8 cellular contexts compared by ENCODE assay signal in the genomic region with DNA sequence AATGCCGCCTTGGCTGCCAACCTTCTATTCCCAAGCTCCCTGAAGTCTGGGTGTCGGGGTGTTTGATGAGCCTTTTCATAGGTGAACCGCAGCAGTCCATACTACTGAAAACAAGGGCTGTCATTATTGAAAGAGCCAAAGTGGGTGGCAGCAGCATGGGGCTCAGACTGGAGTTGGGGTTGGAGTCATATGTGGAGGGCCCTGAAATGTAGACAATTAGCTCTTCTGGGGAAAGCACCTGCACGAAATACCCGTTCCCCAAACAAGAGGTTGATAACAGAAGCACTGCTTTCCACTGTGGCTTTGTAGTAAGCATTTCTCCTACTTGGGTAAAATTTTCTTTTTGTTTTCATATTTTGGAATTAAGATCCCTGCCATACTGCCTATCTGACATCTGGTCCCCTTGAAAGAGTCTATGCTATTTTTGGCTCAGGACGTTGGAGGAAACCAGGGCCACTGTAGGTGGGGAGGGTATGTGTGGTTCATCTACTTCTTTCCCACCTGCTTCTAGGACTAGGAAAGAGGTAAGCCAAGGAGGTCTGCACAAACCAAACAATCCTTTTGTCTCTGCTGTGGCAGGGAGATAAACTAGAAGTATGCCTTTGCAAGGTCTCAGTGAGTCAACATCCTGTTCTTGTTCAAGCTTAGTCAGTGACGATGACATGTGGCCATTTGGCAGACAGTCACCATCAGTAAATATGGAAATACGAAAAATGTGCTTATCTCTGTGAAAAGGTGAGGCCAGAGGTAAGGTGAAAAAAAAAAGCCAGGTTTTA.
DNase-seq lines count a peak whose midpoint lies in the region; ATAC-seq and TF ChIP-seq lines count a peak whose summit lies in the region.

No MANE protein-coding gene starts in this region.

- H3K27ac ChIP-seq in SJSA1 (peak overlapping the region; percentile 13; the same call in 1 of the 2 replicates), left ventricle myocardium inferior (replicated peaks) (peak overlapping the region; percentile 56), stomach (peak overlapping the region; percentile 20 to 78 (median 58)), WERI-Rb-1 (no peak overlapping the region)

- no peak for TF ChIP-seq POLR2A in stomach (IDR thresholded peaks at IDR 0.05)

- H3K4me3 ChIP-seq in SJSA1 (no peak overlapping the region), left ventricle myocardium inferior (no peak overlapping the region), stomach (no peak overlapping the region), WERI-Rb-1 (ENCODE audit: low read depth, low read length) (no peak overlapping the region)

- ATAC-seq in activated T-cell treated with anti-CD3 and anti-CD28 coated beads, Interleukin-2, amount 50 U/mL, for 4 hours: peak; percentile 58 to 73
- ATAC-seq in HG03159 (IDR thresholded peaks at IDR 0.05; ENCODE audit: unreplicated experiment): no peak

- intact Hi-C loops in left ventricle myocardium inferior (cut with micrococcal nuclease): no loop called here
- intact Hi-C loops in stomach (cut with DNase I; ENCODE audit: low total_unique reads): no loop called here

- no peak for DNase-seq in activated T-cell treated with anti-CD3 and anti-CD28 coated beads, Interleukin-2, amount 50 U/mL, for 4 hours
- DNase-seq in activated T-cell treated with anti-CD3 and anti-CD28 coated beads for 4 hours: no peak
- peak; percentile 47 to 49 for DNase-seq in SJSA1 (ENCODE audit: low read depth in 1 of 2, low spot score in 2 of 2)
- DNase-seq in left ventricle myocardium inferior: no peak
- DNase-seq in stomach: peak; percentile 72
- DNase-seq in epidermal melanocyte (ENCODE audit: insufficient read length, low spot score): no peak
- no peak for DNase-seq in WERI-Rb-1

- no peak for TF ChIP-seq CTCF in left ventricle myocardium inferior (IDR thresholded peaks at IDR 0.05; ENCODE audit: borderline replicate concordance)
- TF ChIP-seq CTCF in stomach (IDR thresholded peaks at IDR 0.05): no peak
- TF ChIP-seq CTCF in WERI-Rb-1 (IDR thresholded peaks at IDR 0.05; ENCODE audit: low read depth, low read length): no peak

- H3K9me3 ChIP-seq in SJSA1 (replicated peaks) (no peaks in the 10 kb centered on the region), left ventricle myocardium inferior (replicated peaks) (no peaks in the 10 kb centered on the region), stomach (no peaks in the 10 kb centered on the region), WERI-Rb-1 (ENCODE audit: severe bottlenecking) (no peaks in the 10 kb centered on the region)

- H3K27me3 ChIP-seq in SJSA1 (replicated peaks): no peaks in the 10 kb centered on the region
- no peaks in the 10 kb centered on the region for H3K27me3 ChIP-seq in left ventricle myocardium inferior (ENCODE audit: low read depth)
- H3K27me3 ChIP-seq in stomach: no peaks in the 10 kb centered on the region
- no peaks in the 10 kb centered on the region for H3K27me3 ChIP-seq in WERI-Rb-1 (ENCODE audit: insufficient read depth, low read depth, severe bottlenecking)

- WGBS in stomach, 5 donors: 24 to 43% (median 28%) methylated on average over 8 of the region's 8 CpGs

- H3K27me3 Mint-ChIP-seq in activated T-cell treated with anti-CD3 and anti-CD28 coated beads, Interleukin-2, amount 50 U/mL, for 4 hours (ENCODE audit: low read depth): peaks cover 3% of the 10 kb centered on the region

- H3K4me1 Mint-ChIP-seq in activated T-cell treated with anti-CD3 and anti-CD28 coated beads, Interleukin-2, amount 50 U/mL, for 4 hours (ENCODE audit: low read depth): peaks cover 4% of the 10 kb centered on the region

- no peaks in the 10 kb centered on the region for H3K36me3 ChIP-seq in SJSA1
- no peaks in the 10 kb centered on the region for H3K36me3 ChIP-seq in left ventricle myocardium inferior
- no peaks in the 10 kb centered on the region for H3K36me3 ChIP-seq in stomach
- H3K36me3 ChIP-seq in WERI-Rb-1: no peaks in the 10 kb centered on the region

- no peaks in the 10 kb centered on the region for H3K36me3 Mint-ChIP-seq in activated T-cell treated with anti-CD3 and anti-CD28 coated beads, Interleukin-2, amount 50 U/mL, for 4 hours (ENCODE audit: insufficient read depth)

- H3K4me1 ChIP-seq in SJSA1 (replicated peaks) (peaks cover 19% of the 10 kb centered on the region), left ventricle myocardium inferior (peaks cover 24% of the 10 kb centered on the region), stomach (peaks cover 7 to 28% (median 17%) of the 10 kb centered on the region in 4 donors)

- no peaks in the 10 kb centered on the region for H3K9me3 Mint-ChIP-seq in activated T-cell treated with anti-CD3 and anti-CD28 coated beads, Interleukin-2, amount 50 U/mL, for 4 hours

- TF ChIP-seq EP300 in stomach (IDR thresholded peaks at IDR 0.05): no peak

- H3K4me3 Mint-ChIP-seq in activated T-cell treated with anti-CD3 and anti-CD28 coated beads, Interleukin-2, amount 50 U/mL, for 4 hours: no peak overlapping the region

Comparison
In these comparisons a context has a peak if more than half of its experiments do, and no peak if none do; other contexts are left out.
1. DNase-seq: peak in SJSA1 (2 of 2) and stomach (single experiment); none in activated T-cell treated with anti-CD3 and anti-CD28 coated beads, Interleukin-2, amount 50 U/mL, for 4 hours (single experiment), activated T-cell treated with anti-CD3 and anti-CD28 coated beads for 4 hours (single experiment), left ventricle myocardium inferior (single experiment), epidermal melanocyte (single experiment) and WERI-Rb-1 (single experiment).